Comparison of ENCODE assay signal across 8 cellular contexts in the genomic region with DNA sequence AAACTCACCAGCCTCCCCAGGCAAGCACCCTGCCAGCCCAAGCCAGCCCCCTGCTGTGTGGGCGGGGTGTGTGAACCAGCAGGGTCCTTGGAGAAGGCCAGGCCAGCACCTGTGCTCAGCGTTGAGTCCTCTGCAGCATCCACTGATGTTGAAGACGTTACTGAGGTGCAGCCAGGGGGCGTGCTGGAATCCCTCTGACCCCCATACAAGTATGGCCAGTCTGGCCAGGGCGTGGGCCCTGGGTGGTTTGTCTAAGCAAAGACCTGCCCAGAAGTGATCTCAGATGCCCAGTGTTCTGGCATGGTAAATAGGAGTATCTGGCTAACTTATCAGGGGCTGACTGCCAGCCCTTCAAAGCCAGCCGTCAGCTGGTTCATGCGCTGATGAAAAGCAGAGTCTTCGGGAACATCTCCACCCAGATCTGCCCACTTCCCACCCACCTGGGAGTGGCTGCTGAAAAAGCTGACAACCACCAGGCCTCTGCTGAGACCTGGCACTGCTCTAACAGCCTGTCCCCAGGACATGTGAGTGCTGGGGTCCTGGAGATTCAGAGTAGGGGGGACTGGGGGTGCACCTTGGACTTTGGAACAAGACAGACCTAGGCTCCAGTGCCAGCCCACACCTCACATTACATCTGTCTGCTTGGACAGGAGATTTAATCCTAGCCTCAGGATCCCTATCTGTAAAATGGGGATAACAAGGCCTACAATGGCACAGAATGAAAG. TPM values are rescaled to one million over a fixed set of nuclear protein-coding genes. Genes with fewer than 3 reads are reported as not detected.
DNase-seq lines count a peak whose midpoint lies in the region; ATAC-seq and TF ChIP-seq lines count a peak whose summit lies in the region.

No MANE protein-coding gene starts in this region.

- H3K27ac Mint-ChIP-seq in nephron: peak overlapping the region; percentile 84 to 91 (median 85)

- peaks cover 1% of the 10 kb centered on the region for H3K36me3 ChIP-seq in BJ (ENCODE audit: control insufficient read depth, insufficient read depth, low read length)

- H3K4me3 ChIP-seq in BJ (ENCODE audit: low read depth, low read length) (no peak overlapping the region), epithelial cell of proximal tubule (ENCODE audit: low read depth, low read length) (peak overlapping the region; percentile 12)

- TF ChIP-seq CTCF in BJ (IDR thresholded peaks at IDR 0.05; ENCODE audit: insufficient read depth, low read depth, low read length) (peak; percentile 35; the same call in 1 of the 2 replicates), epithelial cell of proximal tubule (conservative IDR thresholded peaks at IDR 0.05; ENCODE audit: low read depth, low read length) (peak; percentile 55), nephron (IDR thresholded peaks at IDR 0.05; ENCODE audit: unreplicated experiment in 3 of 3) (peak in 1 of 3 experiments; percentile 8)

- H3K27me3 ChIP-seq in BJ (ENCODE audit: control insufficient read depth, insufficient read depth, low read length): no peaks in the 10 kb centered on the region

- H3K36me3 Mint-ChIP-seq in nephron (ENCODE audit: low read depth): no peaks in the 10 kb centered on the region

- CTCF ChIA-PET in BJ (lab: Yijun Ruan, JAX): interaction anchor here (1.5 to 5.0 kb wide), 2 partner anchors 10 to 27 kb away, joined by 3 to 35 read pairs; no protein-coding TSS in a partner anchor

- no peak overlapping the region for H3K4me3 Mint-ChIP-seq in nephron

- H3K4me1 Mint-ChIP-seq in nephron: peaks cover 80% of the 10 kb centered on the region

- no peaks in the 10 kb centered on the region for H3K9me3 Mint-ChIP-seq in nephron

- DNase-seq in BJ (ENCODE audit: low read depth): no peak
- DNase-seq in SK-N-DZ (ENCODE audit: low spot score): peak; percentile 84
- no peak for DNase-seq in epithelial cell of proximal tubule (ENCODE audit: low read depth)
- DNase-seq in cerebellum (ENCODE audit: low spot score): no peak
- no peak for DNase-seq in AG20443 (ENCODE audit: low spot score)
- DNase-seq in MV-4-11 (lab: John Stamatoyannopoulos, UW): no peak

- no peak for ATAC-seq in HG02852 (IDR thresholded peaks at IDR 0.05; ENCODE audit: unreplicated experiment)

- POLR2A ChIA-PET in BJ (lab: Charles Lee): no interaction called here

- no peaks in the 10 kb centered on the region for H3K27me3 Mint-ChIP-seq in nephron (ENCODE audit: low read depth)

RNA-seq across cellular contexts. Expression of a gene that starts 41.1 kb away (rescaled TPM):
- 743 and 1,184 TPM in 2 replicates for polyA plus RNA-seq in BJ (2011; rRNA removed)
- 1,395 and 1,473 TPM in 2 replicates for polyA minus RNA-seq in BJ (2011; rRNA and poly(A)+ RNA removed)
- 31.1 and 44.7 TPM in 2 replicates for polyA plus RNA-seq in SK-N-DZ (2014; cell fraction: cytosol; rRNA removed)
- polyA plus RNA-seq in SK-N-DZ (2014; cell fraction: nucleus; rRNA removed): 18.8 and 35.8 TPM in 2 replicates
- total RNA-seq in epithelial cell of proximal tubule (479 and 666 TPM in 2 replicates), cerebellum (23.1 TPM)

Comparison
In these comparisons a context has a peak if more than half of its experiments do, and no peak if none do; other contexts are left out.
1. RNA of a gene that starts 41.1 kb away (total RNA-seq): 479 to 666 TPM in epithelial cell of proximal tubule; 23.1 TPM in cerebellum (single experiment); every median in the first group is over 10 times any median in the second.